In the genomic region with DNA sequence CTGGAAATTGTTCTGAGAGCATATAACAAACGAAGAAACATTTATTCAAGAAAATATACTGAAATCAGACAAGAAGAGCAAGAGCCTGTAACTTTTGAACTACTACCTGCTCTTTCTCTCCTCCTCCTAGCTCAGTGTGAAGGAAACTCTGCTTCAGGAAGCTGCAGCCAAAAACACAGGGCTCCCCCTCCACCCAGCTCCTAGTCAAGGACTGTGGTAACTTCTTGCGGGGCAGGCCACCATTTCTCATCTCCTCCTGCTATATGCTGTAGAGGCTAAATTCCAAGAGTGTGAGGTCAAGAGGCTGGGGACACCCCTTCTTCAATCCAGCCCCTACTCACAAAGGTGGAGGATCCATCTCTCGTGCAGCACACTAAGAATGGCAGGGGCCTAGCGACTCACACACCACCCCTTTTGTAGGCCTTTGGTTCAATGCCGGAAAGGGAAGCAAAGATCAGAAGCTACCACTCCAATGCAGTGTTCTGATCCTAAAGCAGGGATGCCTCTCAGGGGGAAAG, we compare ENCODE assay signal across 26 cellular contexts.
"Had no signal": no experiment of that assay in that cellular context is flagged by ENCODE, and none has a peak within 500 bp of the region (broad histone marks: within the 10 kb centered on the region; RNA-seq: fewer than 3 reads in every experiment).

No MANE protein-coding gene starts in this region.

- H3K4me3 Mint-ChIP-seq: activated CD8-positive, alpha-beta T cell treated with anti-CD3 and anti-CD28 coated beads, Interleukin-2, amount 10 ng/mL, durations not matched to agents 7 days and 5 days; activated naive CD8-positive, alpha-beta T cell; activated T-cell treated with anti-CD3 and anti-CD28 coated beads, Interleukin-2, amount 50 U/mL, for 24 hours; activated T-helper 1 cell treated with anti-CD3 and anti-CD28 coated beads, Interleukin-12 subunit alpha, Interleukin-12 subunit beta, Interleukin-2, Interleukin-4 antibody, amounts not matched to agents 30 ng/mL and 10 ng/mL and 1 ng/mL, durations not matched to agents 14 hours and 24 hours and 36 hours; brain had no signal

- H3K27me3 ChIP-seq: SJCRH30 had no signal

- DNase-seq: activated CD4-positive, alpha-beta T cell treated with anti-CD3 and anti-CD28 coated beads for 48 hours; activated CD4-positive, alpha-beta T cell treated with anti-CD3 and anti-CD28 coated beads, Interleukin-2, amount 50 U/mL, for 4 hours; activated CD4-positive, CD25-positive, alpha-beta regulatory T cell treated with anti-CD3 and anti-CD28 coated beads, Interleukin-2, amount 50 U/mL, for 72 hours; activated CD8-positive, alpha-beta T cell treated with anti-CD3 and anti-CD28 coated beads, Interleukin-2, amount 10 ng/mL, durations not matched to agents 7 days and 5 days; activated effector memory CD4-positive, alpha-beta T cell treated with anti-CD3 and anti-CD28 coated beads, Interleukin-2, amount 50 U/mL, for 16 hours; activated naive CD4-positive, alpha-beta T cell treated with Interleukin-2 at 50 U/mL for 16 hours; activated T-cell treated with anti-CD3 and anti-CD28 coated beads, Interleukin-2, amount 50 U/mL, for 24 hours; amygdala; KG1; NCI-H1048; NCI-H1417 treated with DMSO at 0.1 percent for 48 hours; NCI-H1694 treated with DMSO at 0.1 percent for 48 hours; NCI-H2029 treated with DMSO at 0.1 percent for 48 hours; NCI-H510A treated with DMSO at 0.1 percent for 48 hours; NCI-H69; NK-92 treated with Interleukin-12 subunit alpha and Interleukin-12 subunit beta, amount 100 ng/mL, for 24 hours; OCI-M1; RPMI8226; SJCRH30; SK-N-SH; SW 1271 had no signal

- H3K4me1 ChIP-seq: SJCRH30 had no signal

- ATAC-seq: activated CD8-positive, alpha-beta T cell treated with anti-CD3 and anti-CD28 coated beads, Interleukin-2, amount 10 ng/mL, durations not matched to agents 7 days and 5 days; Panc1; Right ventricle myocardium inferior had no signal

- H3K27ac ChIP-seq: SJCRH30 had no signal

- H3K4me2 ChIP-seq: SK-N-SH had no signal

- H3K27ac Mint-ChIP-seq: activated CD8-positive, alpha-beta T cell treated with anti-CD3 and anti-CD28 coated beads, Interleukin-2, amount 10 ng/mL, durations not matched to agents 7 days and 5 days; activated naive CD8-positive, alpha-beta T cell; activated T-cell treated with anti-CD3 and anti-CD28 coated beads, Interleukin-2, amount 50 U/mL, for 24 hours; activated T-helper 1 cell treated with anti-CD3 and anti-CD28 coated beads, Interleukin-12 subunit alpha, Interleukin-12 subunit beta, Interleukin-2, Interleukin-4 antibody, amounts not matched to agents 30 ng/mL and 10 ng/mL and 1 ng/mL, durations not matched to agents 14 hours and 24 hours and 36 hours had no signal

- H3K27me3 Mint-ChIP-seq: activated naive CD8-positive, alpha-beta T cell; activated T-cell treated with anti-CD3 and anti-CD28 coated beads, Interleukin-2, amount 50 U/mL, for 24 hours; brain had no signal

- H3K9me3 ChIP-seq: SJCRH30, SK-N-SH had no signal

- H3K9me3 Mint-ChIP-seq: activated T-cell treated with anti-CD3 and anti-CD28 coated beads, Interleukin-2, amount 50 U/mL, for 24 hours; activated T-helper 1 cell treated with anti-CD3 and anti-CD28 coated beads, Interleukin-12 subunit alpha, Interleukin-12 subunit beta, Interleukin-2, Interleukin-4 antibody, amounts not matched to agents 30 ng/mL and 10 ng/mL and 1 ng/mL, durations not matched to agents 14 hours and 24 hours and 36 hours; brain had no signal

- H3K9ac ChIP-seq: SK-N-SH had no signal
